19 cellular contexts compared by ENCODE assay signal in the genomic region with DNA sequence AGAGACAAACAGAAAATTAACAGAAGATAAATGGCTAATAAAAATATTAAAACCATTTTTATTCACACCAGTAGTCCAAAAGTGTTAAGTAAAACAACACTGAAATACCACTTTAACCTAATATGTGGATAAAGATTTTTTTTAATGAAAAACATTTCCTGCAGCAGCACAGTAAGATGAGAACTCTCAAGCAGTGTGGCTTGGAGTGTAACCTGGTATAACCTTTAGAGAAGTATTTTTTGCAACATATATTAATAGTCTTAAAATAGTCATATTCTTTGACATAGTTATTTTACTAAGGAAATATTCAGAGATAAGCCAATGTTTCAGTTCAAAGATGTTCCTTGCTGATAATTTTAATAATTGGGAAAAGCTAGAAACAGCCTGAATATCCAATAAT.
DNase-seq lines count a peak whose midpoint lies in the region; ATAC-seq, FAIRE-seq and TF ChIP-seq lines count a peak whose summit lies in the region.
"Had no signal": no experiment of that assay in that cellular context is flagged by ENCODE, and none has a peak within 500 bp of the region (broad histone marks: within the 10 kb centered on the region; RNA-seq: fewer than 3 reads in every experiment).

No MANE protein-coding gene starts in this region.

- TF ChIP-seq EP300 in A549 (IDR thresholded peaks at IDR 0.05) (no peak), transverse colon (IDR thresholded peaks at IDR 0.05; ENCODE audit: low read depth) (no peak)

- DNase-seq in A549 (ENCODE audit: low read depth in 1 of 2, low spot score in 1 of 2) (no peak), choroid plexus epithelial cell (ENCODE audit: low read depth) (peak; percentile 58), iris pigment epithelial cell (ENCODE audit: low read depth) (peak; percentile 27), gastrocnemius medialis (no peak), cerebellar cortex (ENCODE audit: low spot score) (no peak), transverse colon (no peak)
- DNase-seq: 8988T; Calu3; CD8-positive, alpha-beta T cell; DMS79 treated with DMSO at 0.1 percent for 48 hours; GF-D8; GOT3; H7; HFFc6 had no signal

- TF ChIP-seq RAD21 in A549 (conservative IDR thresholded peaks at IDR 0.05 in 1 of 2, IDR thresholded peaks at IDR 0.05 in 1 of 2), result no peak

- TF ChIP-seq POLR2A in A549 (IDR thresholded peaks at IDR 0.05; ENCODE audit: low read length), result no peak
- no peak for TF ChIP-seq POLR2A in gastrocnemius medialis (IDR thresholded peaks at IDR 0.05)
- no peak for TF ChIP-seq POLR2A in transverse colon (IDR thresholded peaks at IDR 0.05)

- in situ Hi-C loops in gastrocnemius medialis (cut with MboI; ENCODE audit: low sequenced_read_pairs in 4 of 4), result no loop called here
- in situ Hi-C loops in transverse colon (cut with MboI; ENCODE audit: low pct_ligation_motif_present in 1 of 4, low pct_unique_long_range_greater_than_20kb in 1 of 4, low sequenced_read_pairs in 3 of 4), result no loop called here

- no peak overlapping the region for H3K4me3 ChIP-seq in A549
- no peak overlapping the region for H3K4me3 ChIP-seq in choroid plexus epithelial cell (ENCODE audit: low read depth, low read length)
- no peak overlapping the region for H3K4me3 ChIP-seq in gastrocnemius medialis
- no peak overlapping the region for H3K4me3 ChIP-seq in transverse colon
- H3K4me3 ChIP-seq: BLaER1 treated with 17β-estradiol and CSF1 and Interleukin-3, amounts not matched to agents 10 nM and 100 nM had no signal

- TF ChIP-seq CTCF in A549 (IDR thresholded peaks at IDR 0.05) (no peak), choroid plexus epithelial cell (conservative IDR thresholded peaks at IDR 0.05; ENCODE audit: low read depth, low read length) (no peak), gastrocnemius medialis (IDR thresholded peaks at IDR 0.05 in 4 of 5, conservative IDR thresholded peaks at IDR 0.05 in 1 of 5) (no peak), transverse colon (IDR thresholded peaks at IDR 0.05) (no peak)

- H3K27me3 ChIP-seq in gastrocnemius medialis (no peaks in the 10 kb centered on the region), transverse colon (no peaks in the 10 kb centered on the region)
- H3K27me3 ChIP-seq: BLaER1 treated with 17β-estradiol and CSF1 and Interleukin-3, amounts not matched to agents 10 nM and 100 nM had no signal

- FAIRE-seq in A549 (lab: Jason Lieb, UNC), result no peak
- FAIRE-seq: GM12891, HepG2 had no signal

- CTCF ChIA-PET in A549 (lab: Yijun Ruan, JAX), result interaction anchor here (1.2 to 1.7 kb wide), 2 partner anchors 13 to 60 kb away, joined by 3 to 5 read pairs; no protein-coding TSS in a partner anchor

- POLR2A ChIA-PET in A549 (lab: Yijun Ruan, JAX), result no interaction called here

- intact Hi-C loops in gastrocnemius medialis (cut with DNase I; ENCODE audit: low total_unique reads), result no loop called here
- intact Hi-C loops in transverse colon (cut with DNase I; ENCODE audit: low total_unique reads), result no loop called here

- H3K36me3 ChIP-seq in gastrocnemius medialis, result no peaks in the 10 kb centered on the region
- no peaks in the 10 kb centered on the region for H3K36me3 ChIP-seq in transverse colon
- H3K36me3 ChIP-seq: BLaER1 treated with 17β-estradiol and CSF1 and Interleukin-3, amounts not matched to agents 10 nM and 100 nM had no signal

- H3K4me2 ChIP-seq in A549, result peak overlapping the region; percentile 26; the same call in 2 of the 3 replicates
- H3K4me2 ChIP-seq: BLaER1 treated with 17β-estradiol and CSF1 and Interleukin-3, amounts not matched to agents 10 nM and 100 nM had no signal

- peaks cover 88% of the 10 kb centered on the region for H3K4me1 ChIP-seq in A549
- H3K4me1 ChIP-seq in gastrocnemius medialis, result peaks cover 49 to 53% of the 10 kb centered on the region in 2 donors
- H3K4me1 ChIP-seq in transverse colon, result peaks cover 0 to 48% (median 15%) of the 10 kb centered on the region in 4 donors
- H3K4me1 ChIP-seq: BLaER1 treated with 17β-estradiol and CSF1 and Interleukin-3, amounts not matched to agents 10 nM and 100 nM had no signal

- ATAC-seq in A549 (no peak), gastrocnemius medialis (no peak), HG03565 (IDR thresholded peaks at IDR 0.05; ENCODE audit: unreplicated experiment) (no peak)
- ATAC-seq: CD8-positive, alpha-beta T cell; HCT116; HepG2 had no signal

- H3K9me3 ChIP-seq in A549, result no peaks in the 10 kb centered on the region
- no peaks in the 10 kb centered on the region for H3K9me3 ChIP-seq in gastrocnemius medialis
- no peaks in the 10 kb centered on the region for H3K9me3 ChIP-seq in transverse colon

- H3K27ac ChIP-seq in A549 (peak overlapping the region in 1 of 2 experiments; percentile 4; a peak in 2 of 6 replicates), gastrocnemius medialis (peak overlapping the region in 3 of 4 donors; percentile 3 to 60 (median 18)), transverse colon (peak overlapping the region in 1 of 4 donors; percentile 78)
- H3K27ac ChIP-seq: BLaER1 treated with 17β-estradiol and CSF1 and Interleukin-3, amounts not matched to agents 10 nM and 100 nM had no signal

TF ChIP-seq in A549, 52 proteins besides CTCF, POLR2A, EP300 and RAD21:
- TF ChIP-seq CHD4 (IDR thresholded peaks at IDR 0.05; ENCODE audit: borderline replicate concordance) (no peak), SMC3 (IDR thresholded peaks at IDR 0.05) (no peak), JUNB (IDR thresholded peaks at IDR 0.05) (no peak), ZC3H11A (IDR thresholded peaks at IDR 0.05) (no peak), FOXS1 (CRISPR knock-in tag; IDR thresholded peaks at IDR 0.05) (no peak), KDM5A (IDR thresholded peaks at IDR 0.05) (no peak), RARB (CRISPR knock-in tag; IDR thresholded peaks at IDR 0.05) (no peak)

Comparison
In these comparisons a context has a peak if more than half of its experiments do, and no peak if none do; other contexts are left out.
1. DNase-seq: peak in choroid plexus epithelial cell (single experiment) and iris pigment epithelial cell (single experiment); none in A549 (0 of 2), gastrocnemius medialis (0 of 2), cerebellar cortex (single experiment) and transverse colon (single experiment).